Comparison of ENCODE assay signal across 12 cellular contexts in the genomic region with DNA sequence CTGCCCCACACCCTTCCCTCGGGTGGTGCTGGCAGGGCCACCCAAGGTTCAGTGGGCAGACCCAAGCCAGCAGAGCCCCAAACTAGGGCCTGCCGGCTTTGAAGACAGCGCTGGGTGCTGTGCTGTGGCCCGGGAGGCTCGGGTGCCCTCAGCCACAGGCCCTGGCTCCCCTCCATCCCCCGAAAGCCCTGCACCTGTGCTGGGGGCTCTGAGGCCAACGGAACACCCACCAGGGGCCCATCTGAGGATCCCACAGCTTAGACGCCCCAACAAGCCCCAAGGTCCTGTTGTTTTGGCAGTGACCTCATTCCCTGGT. TPM values are rescaled to one million over a fixed set of nuclear protein-coding genes. Genes with fewer than 3 reads are reported as not detected.
A peak's percentile ranks its signal among the peaks of the same experiment; 100 is the strongest.
DNase-seq lines count a peak whose midpoint lies in the region; ATAC-seq and TF ChIP-seq lines count a peak whose summit lies in the region.
"Had no signal": no experiment of that assay in that cellular context is flagged by ENCODE, and none has a peak within 500 bp of the region (broad histone marks: within the 10 kb centered on the region; RNA-seq: fewer than 3 reads in every experiment).

No MANE protein-coding gene starts in this region.

- ATAC-seq in body of pancreas (no peak), GM21367 (IDR thresholded peaks at IDR 0.05; ENCODE audit: unreplicated experiment) (no peak), GM21825 (IDR thresholded peaks at IDR 0.05; ENCODE audit: unreplicated experiment) (no peak)

- H3K4me1 ChIP-seq in BLaER1 treated with 17β-estradiol and CSF1 and Interleukin-3, amounts not matched to agents 10 nM and 100 nM: peaks cover 96 to 100% (median 98%) of the 10 kb centered on the region in 10 experiments
- H3K4me1 ChIP-seq in body of pancreas (peaks cover 25% of the 10 kb centered on the region), muscle layer of duodenum (ENCODE audit: control insufficient read depth in 1 of 2, insufficient read depth in 2 of 2, low read length in 2 of 2) (peaks cover 13 to 22% of the 10 kb centered on the region in 2 donors)

- peak overlapping the region in 9 of 10 experiments; percentile 15 to 59 (median 33); a peak in 15 of 20 replicates for H3K4me3 ChIP-seq in BLaER1 treated with 17β-estradiol and CSF1 and Interleukin-3, amounts not matched to agents 10 nM and 100 nM
- H3K4me3 ChIP-seq in body of pancreas (no peak overlapping the region), muscle layer of duodenum (ENCODE audit: low read depth in 1 of 2, low read length in 2 of 2) (no peak overlapping the region)
- H3K4me3 ChIP-seq: thoracic aorta had no signal

- H3K27ac ChIP-seq in BLaER1 treated with 17β-estradiol and CSF1 and Interleukin-3, amounts not matched to agents 10 nM and 100 nM: peak overlapping the region; percentile 55 to 89 (median 80)
- peak overlapping the region; percentile 92 for H3K27ac ChIP-seq in KOPT-K1 (ENCODE audit: low read depth, low read length, poor library complexity, severe bottlenecking)
- peak overlapping the region in 3 of 4 donors; percentile 46 to 72 (median 68) for H3K27ac ChIP-seq in body of pancreas
- peak overlapping the region; percentile 39 for H3K27ac ChIP-seq in muscle layer of duodenum (ENCODE audit: low read length)
- H3K27ac ChIP-seq: thoracic aorta had no signal

- TF ChIP-seq POLR2A in body of pancreas (IDR thresholded peaks at IDR 0.05): no peak

- no peaks in the 10 kb centered on the region for H3K9me3 ChIP-seq in BLaER1 treated with 17β-estradiol and CSF1 and Interleukin-3, amounts not matched to agents 10 nM and 100 nM (replicated peaks in 1 of 11)
- H3K9me3 ChIP-seq in KOPT-K1 (ENCODE audit: insufficient read depth, low read length, poor library complexity, severe bottlenecking) (no peaks in the 10 kb centered on the region), body of pancreas (no peaks in the 10 kb centered on the region), muscle layer of duodenum (ENCODE audit: control insufficient read depth in 1 of 2, low read length in 2 of 2) (no peaks in the 10 kb centered on the region)
- H3K9me3 ChIP-seq: thoracic aorta had no signal

- DNase-seq in body of pancreas: no peak
- DNase-seq in COLO668 (lab: John Stamatoyannopoulos, UW; ENCODE audit: unreplicated experiment): no peak
- DNase-seq in stimulated activated CD4-positive, alpha-beta T cell treated with anti-CD3 and anti-CD28 coated beads, Interleukin-4, amount 100 ng/mL, for 24 hours: no peak
- DNase-seq: islet precursor cell, NCI-H1048, NCI-H510A treated with DMSO at 0.1 percent for 48 hours had no signal

- H4K20me1 ChIP-seq in BLaER1 treated with 17β-estradiol and CSF1 and Interleukin-3, amounts not matched to agents 10 nM and 100 nM: peaks cover 3 to 88% (median 66%) of the 10 kb centered on the region in 11 experiments; a peak in 20 of 22 replicates

- intact Hi-C loops in body of pancreas (cut with DNase I): no loop called here

- no peaks in the 10 kb centered on the region for H3K27me3 ChIP-seq in BLaER1 treated with 17β-estradiol and CSF1 and Interleukin-3, amounts not matched to agents 10 nM and 100 nM
- H3K27me3 ChIP-seq in body of pancreas: no peaks in the 10 kb centered on the region
- no peaks in the 10 kb centered on the region for H3K27me3 ChIP-seq in muscle layer of duodenum (ENCODE audit: low read depth, low read length)

- peak overlapping the region; percentile 86 to 100 (median 97) for H3K4me2 ChIP-seq in BLaER1 treated with 17β-estradiol and CSF1 and Interleukin-3, amounts not matched to agents 10 nM and 100 nM

- peaks cover 0 to 79% (median 44%) of the 10 kb centered on the region in 11 experiments; a peak in 18 of 22 replicates for H3K36me3 ChIP-seq in BLaER1 treated with 17β-estradiol and CSF1 and Interleukin-3, amounts not matched to agents 10 nM and 100 nM
- H3K36me3 ChIP-seq in KOPT-K1 (ENCODE audit: insufficient read depth, low read length) (peaks cover 27% of the 10 kb centered on the region), body of pancreas (replicated peaks in 1 of 2; ENCODE audit: insufficient read depth in 1 of 2, low read depth in 2 of 2) (no peaks in the 10 kb centered on the region), muscle layer of duodenum (ENCODE audit: control insufficient read depth in 1 of 2, insufficient read depth in 2 of 2, low read length in 2 of 2) (no peaks in the 10 kb centered on the region)
- H3K36me3 ChIP-seq: thoracic aorta had no signal

- WGBS in body of pancreas, 2 donors: 58 to 86% methylated on average over 4 to 8 of the region's 8 CpGs

- TF ChIP-seq CTCF in body of pancreas (IDR thresholded peaks at IDR 0.05): no peak

- H3K9ac ChIP-seq in BLaER1 treated with 17β-estradiol and CSF1 and Interleukin-3, amounts not matched to agents 10 nM and 100 nM: peak overlapping the region; percentile 60 to 80 (median 71)

RNA-seq across cellular contexts. Expression of gene ITGB2, which starts 8.6 kb away (rescaled TPM):
- total RNA-seq in body of pancreas: 10 to 100 TPM; 17.8 to 23.3 TPM

RNA-seq across cellular contexts. Expression of gene SLX9, which starts 27.7 kb away (rescaled TPM):
- total RNA-seq in body of pancreas: 1 to 10 TPM; 5.6 to 9.3 TPM

RNA-seq across cellular contexts. Expression of gene PTTG1IP, which starts 38.6 kb away (rescaled TPM):
- 100 to 1,000 TPM in 1 of 2 donors, 10 to 100 TPM in 1; 71.5 to 106 TPM for total RNA-seq in body of pancreas

Comparison
In these comparisons a context has a peak if more than half of its experiments do, and no peak if none do; other contexts are left out.
1. H3K27ac ChIP-seq: peak in every context shown above with its lines; median percentile 92 in KOPT-K1; 80 in BLaER1 treated with 17β-estradiol and CSF1 and Interleukin-3, amounts not matched to agents 10 nM and 100 nM; 68 in body of pancreas; 39 in muscle layer of duodenum.
2. H3K4me3 ChIP-seq: peak in BLaER1 treated with 17β-estradiol and CSF1 and Interleukin-3, amounts not matched to agents 10 nM and 100 nM (9 of 10); none in body of pancreas (0 of 2) and muscle layer of duodenum (0 of 2).